15 cellular contexts compared by ENCODE assay signal in genomic region chr17:72632026-72632684, GRCh38.
DNase-seq lines count a peak whose midpoint lies in the region; ATAC-seq and TF ChIP-seq lines count a peak whose summit lies in the region.
"Had no signal": no experiment of that assay in that cellular context is flagged by ENCODE, and none has a peak within 500 bp of the region (broad histone marks: within the 10 kb centered on the region; RNA-seq: fewer than 3 reads in every experiment).

No MANE protein-coding gene starts in this region.

- no peaks in the 10 kb centered on the region for H3K9me3 ChIP-seq in WERI-Rb-1 (ENCODE audit: severe bottlenecking)
- no peaks in the 10 kb centered on the region for H3K9me3 ChIP-seq in CD4-positive, alpha-beta memory T cell (ENCODE audit: control insufficient read depth in 1 of 2, low read length in 2 of 2)
- H3K9me3 ChIP-seq: breast epithelium, SJCRH30 had no signal

- H3K4me3 Mint-ChIP-seq in mesothelial cell of epicardium: no peak overlapping the region
- H3K4me3 Mint-ChIP-seq in CD4-positive, alpha-beta memory T cell: no peak overlapping the region
- H3K4me3 Mint-ChIP-seq: CD4-positive, alpha-beta T cell; memory B cell; stimulated activated memory B cell treated with anti-CD40 and anti-IgM and Interleukin-4, amounts not matched to agents 10 μg/mL and 1 μg/mL and 100 μg/mL, for 72 hours had no signal

- DNase-seq in DMS153 (lab: John Stamatoyannopoulos, UW) (peak; percentile 91), NCI-H146 treated with DMSO at 0.1 percent for 48 hours (lab: John Stamatoyannopoulos, UW; ENCODE audit: unreplicated experiment) (peak; percentile 23), WERI-Rb-1 (peak; percentile 24), mesothelial cell of epicardium (ENCODE audit: low spot score in 2 of 2, unreplicated experiment in 2 of 2) (no peak), retina (no peak), NCI-H2107 (lab: John Stamatoyannopoulos, UW) (no peak)
- DNase-seq in CD4-positive, alpha-beta memory T cell: no peak
- DNase-seq: CD4-positive, alpha-beta T cell; NCI-H1694 treated with DMSO at 0.1 percent for 48 hours had no signal

- H3K4me3 ChIP-seq in WERI-Rb-1 (ENCODE audit: low read depth, low read length): no peak overlapping the region
- H3K4me3 ChIP-seq in CD4-positive, alpha-beta memory T cell (ENCODE audit: low read length in 2 of 2): no peak overlapping the region
- H3K4me3 ChIP-seq: breast epithelium, SJCRH30 had no signal

- no peaks in the 10 kb centered on the region for H3K36me3 ChIP-seq in WERI-Rb-1
- H3K36me3 ChIP-seq in CD4-positive, alpha-beta memory T cell (ENCODE audit: insufficient read depth, low read length): no peaks in the 10 kb centered on the region
- H3K36me3 ChIP-seq: breast epithelium, SJCRH30 had no signal

- intact Hi-C loops in CD4-positive, alpha-beta memory T cell (cut with micrococcal nuclease): loop anchor here (5.0 kb wide), 1 partner anchor 40 kb away; no protein-coding TSS in a partner anchor

- peaks cover 16% of the 10 kb centered on the region for H3K9me3 Mint-ChIP-seq in mesothelial cell of epicardium
- peaks cover 0 to 2% (median 0%) of the 10 kb centered on the region in 8 donors for H3K9me3 Mint-ChIP-seq in CD4-positive, alpha-beta memory T cell
- H3K9me3 Mint-ChIP-seq: CD4-positive, alpha-beta T cell had no signal

- H3K4me1 Mint-ChIP-seq in mesothelial cell of epicardium: peaks cover 23% of the 10 kb centered on the region
- H3K4me1 Mint-ChIP-seq in CD4-positive, alpha-beta memory T cell: peaks cover 19 to 26% (median 20%) of the 10 kb centered on the region in 4 donors
- H3K4me1 Mint-ChIP-seq: memory B cell; stimulated activated memory B cell treated with anti-CD40 and anti-IgM and Interleukin-4, amounts not matched to agents 10 μg/mL and 1 μg/mL and 100 μg/mL, for 72 hours had no signal

- peaks cover 8% of the 10 kb centered on the region for H3K36me3 Mint-ChIP-seq in mesothelial cell of epicardium
- no peaks in the 10 kb centered on the region for H3K36me3 Mint-ChIP-seq in CD4-positive, alpha-beta memory T cell
- H3K36me3 Mint-ChIP-seq: memory B cell; stimulated activated memory B cell treated with anti-CD40 and anti-IgM and Interleukin-4, amounts not matched to agents 10 μg/mL and 1 μg/mL and 100 μg/mL, for 72 hours had no signal

- no peak for ATAC-seq in GM18511 (IDR thresholded peaks at IDR 0.05; ENCODE audit: unreplicated experiment)
- ATAC-seq: stimulated activated memory B cell treated with anti-CD40 and anti-IgM and Interleukin-4, amounts not matched to agents 10 μg/mL and 1 μg/mL and 100 μg/mL, for 72 hours had no signal

- H3K27ac Mint-ChIP-seq in mesothelial cell of epicardium: peak overlapping the region; percentile 89
- peak overlapping the region in 1 of 7 donors; percentile 69 for H3K27ac Mint-ChIP-seq in CD4-positive, alpha-beta memory T cell
- H3K27ac Mint-ChIP-seq: activated T-helper 2 cell treated with anti-CD3 and anti-CD28 coated beads, Interferon-gamma antibody, Interleukin-2, Interleukin-4, amounts not matched to agents 10 μg/mL and 5 μg/mL and 100 μg/mL, durations not matched to agents 14 hours and 24 hours and 36 hours; CD4-positive, alpha-beta T cell; memory B cell; stimulated activated memory B cell treated with anti-CD40 and anti-IgM and Interleukin-4, amounts not matched to agents 10 μg/mL and 1 μg/mL and 100 μg/mL, for 72 hours had no signal

- no peaks in the 10 kb centered on the region for H3K27me3 Mint-ChIP-seq in mesothelial cell of epicardium (ENCODE audit: low read depth)
- H3K27me3 Mint-ChIP-seq in CD4-positive, alpha-beta memory T cell: no peaks in the 10 kb centered on the region
- H3K27me3 Mint-ChIP-seq: CD4-positive, alpha-beta T cell; memory B cell; stimulated activated memory B cell treated with anti-CD40 and anti-IgM and Interleukin-4, amounts not matched to agents 10 μg/mL and 1 μg/mL and 100 μg/mL, for 72 hours had no signal

- POLR2A ChIA-PET in CD4-positive, alpha-beta memory T cell (lab: Charles Lee; ENCODE audit: partially characterized antibody): interaction anchor here (1.8 kb wide), 1 partner anchor 39 kb away, joined by 3 read pairs; no protein-coding TSS in a partner anchor

- CTCF ChIA-PET in CD4-positive, alpha-beta memory T cell (lab: Charles Lee; ENCODE audit: partially characterized antibody): interaction anchor here (0.7 kb wide), 1 partner anchor 93 kb away, joined by 3 read pairs; no protein-coding TSS in a partner anchor

- H3K27me3 ChIP-seq in WERI-Rb-1 (ENCODE audit: insufficient read depth, low read depth, severe bottlenecking): no peaks in the 10 kb centered on the region
- H3K27me3 ChIP-seq in CD4-positive, alpha-beta memory T cell (ENCODE audit: insufficient read depth, low read length): no peaks in the 10 kb centered on the region

- H3K27ac ChIP-seq in WERI-Rb-1: no peak overlapping the region
- H3K27ac ChIP-seq in CD4-positive, alpha-beta memory T cell (ENCODE audit: low read depth, low read length): no peak overlapping the region
- H3K27ac ChIP-seq: breast epithelium, SJCRH30 had no signal

- peaks cover 22% of the 10 kb centered on the region for H3K4me1 ChIP-seq in CD4-positive, alpha-beta memory T cell (ENCODE audit: insufficient read depth, low read length)
- H3K4me1 ChIP-seq: breast epithelium, SJCRH30 had no signal

- no peak for TF ChIP-seq CTCF in WERI-Rb-1 (IDR thresholded peaks at IDR 0.05; ENCODE audit: low read depth, low read length)
- TF ChIP-seq CTCF in mesothelial cell of epicardium (IDR thresholded peaks at IDR 0.05; ENCODE audit: unreplicated experiment): no peak

Comparison
In these comparisons a context has a peak if more than half of its experiments do, and no peak if none do; other contexts are left out.
1. DNase-seq: peak in DMS153 (single experiment), NCI-H146 treated with DMSO at 0.1 percent for 48 hours (single experiment) and WERI-Rb-1 (single experiment); none in mesothelial cell of epicardium (0 of 2), CD4-positive, alpha-beta memory T cell (0 of 5), retina (single experiment) and NCI-H2107 (single experiment).